8 cellular contexts compared by ENCODE assay signal in genomic region chr6:26595669-26596269, GRCh38. TPM values are rescaled to one million over a fixed set of nuclear protein-coding genes. Genes with fewer than 3 reads are reported as not detected.
DNase-seq lines count a peak whose midpoint lies in the region; ATAC-seq, FAIRE-seq and TF ChIP-seq lines count a peak whose summit lies in the region.

No MANE protein-coding gene starts in this region.

- peak; percentile 69 to 91 (median 83) for DNase-seq in CD8-positive, alpha-beta T cell
- peak; percentile 82 for DNase-seq in HTR-8/SVneo (ENCODE audit: insufficient read length, low spot score)
- peak; percentile 73 to 79 for DNase-seq in NOMO-1 (lab: John Stamatoyannopoulos, UW; ENCODE audit: unreplicated experiment in 2 of 2)
- peak; percentile 67 to 81 (median 80) for DNase-seq in activated CD8-positive, alpha-beta memory T cell treated with anti-CD3 and anti-CD28 coated beads for 48 hours (ENCODE audit: low read depth in 2 of 3, low spot score in 2 of 3)
- DNase-seq in endothelial cell (ENCODE audit: low spot score) = peak; percentile 97
- peak; percentile 78 for DNase-seq in stimulated activated CD8-positive, alpha-beta memory T cell treated with anti-CD3 and anti-CD28 coated beads, Interleukin-15, amount 100 ng/mL, for 1 hour (ENCODE audit: low read depth)

- peak; percentile 84 for FAIRE-seq in HTR-8/SVneo (lab: Jason Lieb, UNC)

- H3K9me3 Mint-ChIP-seq in CD8-positive, alpha-beta T cell = no peaks in the 10 kb centered on the region
- H3K9me3 Mint-ChIP-seq in endothelial cell (ENCODE audit: unreplicated experiment) = no peaks in the 10 kb centered on the region

- H3K4me3 Mint-ChIP-seq in CD8-positive, alpha-beta T cell = no peak overlapping the region
- no peak overlapping the region for H3K4me3 Mint-ChIP-seq in endothelial cell (ENCODE audit: unreplicated experiment)

- peaks cover 18% of the 10 kb centered on the region for H3K4me1 ChIP-seq in CD8-positive, alpha-beta T cell (ENCODE audit: insufficient read depth, low read length)
- peaks cover 9% of the 10 kb centered on the region for H3K4me1 ChIP-seq in mesodermal cell (ENCODE audit: control insufficient read depth, insufficient read depth, low read length, poor library complexity, severe bottlenecking)

- H3K9me3 ChIP-seq in CD8-positive, alpha-beta T cell (ENCODE audit: low read length) = no peaks in the 10 kb centered on the region
- H3K9me3 ChIP-seq in mesodermal cell (ENCODE audit: control insufficient read depth, low read length) = no peaks in the 10 kb centered on the region

- peaks cover 11% of the 10 kb centered on the region for H3K27me3 Mint-ChIP-seq in CD8-positive, alpha-beta T cell (ENCODE audit: low read depth)
- H3K27me3 Mint-ChIP-seq in endothelial cell (ENCODE audit: unreplicated experiment) = no peaks in the 10 kb centered on the region

- POLR2A ChIA-PET in CD8-positive, alpha-beta T cell (lab: Charles Lee) = interaction anchor here (0.5 to 2.0 kb wide), 12 partner anchors 11 to 551 kb away, joined by 3 to 10 read pairs (median 4); a partner anchor contains a TSS

- TF ChIP-seq CTCF in CD8-positive, alpha-beta T cell (IDR thresholded peaks at IDR 0.05) = peak; percentile 90
- TF ChIP-seq CTCF in endothelial cell (IDR thresholded peaks at IDR 0.05; ENCODE audit: unreplicated experiment) = peak; percentile 99

- peak; percentile 35 for ATAC-seq in CD8-positive, alpha-beta T cell
- ATAC-seq in GM19463 (IDR thresholded peaks at IDR 0.05; ENCODE audit: unreplicated experiment) = peak; percentile 60

- H3K4me3 ChIP-seq in CD8-positive, alpha-beta T cell (ENCODE audit: low read depth, low read length) = peak overlapping the region; percentile 64
- peak overlapping the region; percentile 95 for H3K4me3 ChIP-seq in mesodermal cell (ENCODE audit: extremely low read depth, insufficient read depth, low read length, poor library complexity, severe bottlenecking)

- peaks cover 16% of the 10 kb centered on the region for H3K36me3 Mint-ChIP-seq in CD8-positive, alpha-beta T cell
- peaks cover 10% of the 10 kb centered on the region for H3K36me3 Mint-ChIP-seq in endothelial cell (ENCODE audit: low read depth, unreplicated experiment)

- WGBS in mesodermal cell (ENCODE audit: insufficient coverage in 2 of 2), 2 experiments = 0 to 1% methylated on average over 29 to 37 of the region's 39 CpGs

- H3K27me3 ChIP-seq in CD8-positive, alpha-beta T cell (ENCODE audit: insufficient read depth, low read length) = no peaks in the 10 kb centered on the region

- CTCF ChIA-PET in CD8-positive, alpha-beta T cell (lab: Charles Lee) = interaction anchor here (0.6 to 6.9 kb wide), 42 partner anchors 9 to 531 kb away, joined by 3 to 85 read pairs (median 4); a partner anchor contains a TSS

- intact Hi-C loops in CD8-positive, alpha-beta T cell (cut with DNase I, micrococcal nuclease) = loop anchor here (1.0 to 10.0 kb wide), 13 partner anchors 23 to 1295 kb away; partner anchors contain the start of genes TRIM38 (in 1 of the 2) and ZNF322 (in 1 of the 2)

- peak overlapping the region; percentile 25 for H3K27ac ChIP-seq in CD8-positive, alpha-beta T cell (ENCODE audit: low read depth, low read length)
- peak overlapping the region; percentile 30 for H3K27ac ChIP-seq in mesodermal cell (ENCODE audit: low read depth, low read length, severe bottlenecking)

- H3K36me3 ChIP-seq in CD8-positive, alpha-beta T cell (ENCODE audit: insufficient read depth, low read length) = peaks cover 17% of the 10 kb centered on the region
- H3K36me3 ChIP-seq in mesodermal cell (ENCODE audit: control insufficient read depth, insufficient read depth, low read length) = peaks cover 30% of the 10 kb centered on the region

- no peak overlapping the region for H3K27ac Mint-ChIP-seq in CD8-positive, alpha-beta T cell
- H3K27ac Mint-ChIP-seq in endothelial cell (ENCODE audit: unreplicated experiment) = no peak overlapping the region

- H3K4me1 Mint-ChIP-seq in CD8-positive, alpha-beta T cell (ENCODE audit: low read depth) = peaks cover 23% of the 10 kb centered on the region
- H3K4me1 Mint-ChIP-seq in endothelial cell (ENCODE audit: unreplicated experiment) = peaks cover 5% of the 10 kb centered on the region

RNA-seq across cellular contexts. Expression of gene ABT1, which starts 1.0 kb away (rescaled TPM):
- total RNA-seq in CD8-positive, alpha-beta T cell = 10 to 100 TPM; 42.5 to 44.2 TPM
- total RNA-seq in endothelial cell (ENCODE audit: unreplicated experiment) = 20.4 TPM
- polyA plus RNA-seq in mesodermal cell (2013, experiment 1 of 2) = 20.4 TPM
- 19.2 TPM for polyA plus RNA-seq in mesodermal cell (2013, experiment 2 of 2)

RNA-seq across cellular contexts. Expression of gene HMGN4, which starts 57.6 kb away (rescaled TPM):
- 10 to 100 TPM; 24.8 to 33.7 TPM for total RNA-seq in CD8-positive, alpha-beta T cell
- total RNA-seq in endothelial cell (ENCODE audit: unreplicated experiment) = 27.2 TPM
- polyA plus RNA-seq in mesodermal cell (2013, experiment 1 of 2) = 67.9 TPM
- 65.0 TPM for polyA plus RNA-seq in mesodermal cell (2013, experiment 2 of 2)

Comparison
In these comparisons a context has a peak if more than half of its experiments do, and no peak if none do; other contexts are left out.
1. Peak in every context shown above with its lines: DNase-seq, ATAC-seq, H3K4me3 ChIP-seq and H3K27ac ChIP-seq.